Comparison of ENCODE assay signal across 1 cellular context in the genomic region with DNA sequence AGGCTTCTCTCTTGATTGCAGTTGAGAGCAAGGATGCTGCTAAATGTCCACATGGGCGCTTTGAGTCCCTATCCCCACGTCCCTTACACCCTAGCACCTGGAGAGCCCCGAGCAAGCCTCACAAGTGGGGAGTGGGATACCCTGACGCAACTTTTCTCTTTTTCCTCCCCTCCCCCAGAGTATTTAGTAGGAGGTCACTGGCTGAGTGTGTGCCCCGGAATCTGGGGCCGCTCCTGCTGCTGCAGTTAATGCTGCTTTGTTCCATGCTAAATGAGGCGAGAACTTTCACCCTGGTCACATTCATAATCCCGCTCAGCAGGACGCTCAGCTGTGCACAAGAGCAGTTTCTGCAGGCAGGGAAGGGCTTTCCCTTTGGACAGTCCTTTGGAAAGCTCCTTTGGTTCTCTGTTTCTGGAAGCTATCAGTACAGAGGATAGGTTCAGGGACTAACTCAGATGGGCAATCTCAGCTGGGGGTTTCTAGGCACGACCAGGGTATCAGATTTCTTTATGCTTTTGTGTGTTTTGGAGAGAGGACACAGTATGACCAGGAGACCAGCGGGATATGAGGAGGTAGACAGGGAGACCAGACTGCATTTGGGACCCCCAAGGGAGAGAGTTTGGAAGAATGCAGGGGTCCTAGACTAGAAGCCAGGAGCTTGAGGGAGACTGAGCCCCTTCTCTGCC.
A peak's percentile ranks its signal among the peaks of the same experiment; 100 is the strongest.
TF ChIP-seq lines count a peak whose summit lies in the region.

No MANE protein-coding gene starts in this region.

TF ChIP-seq in HepG2, 621 proteins besides CTCF, POLR2A, EP300 and RAD21 (continued from another document and continues in another):
- TF ChIP-seq, protein P1, sequence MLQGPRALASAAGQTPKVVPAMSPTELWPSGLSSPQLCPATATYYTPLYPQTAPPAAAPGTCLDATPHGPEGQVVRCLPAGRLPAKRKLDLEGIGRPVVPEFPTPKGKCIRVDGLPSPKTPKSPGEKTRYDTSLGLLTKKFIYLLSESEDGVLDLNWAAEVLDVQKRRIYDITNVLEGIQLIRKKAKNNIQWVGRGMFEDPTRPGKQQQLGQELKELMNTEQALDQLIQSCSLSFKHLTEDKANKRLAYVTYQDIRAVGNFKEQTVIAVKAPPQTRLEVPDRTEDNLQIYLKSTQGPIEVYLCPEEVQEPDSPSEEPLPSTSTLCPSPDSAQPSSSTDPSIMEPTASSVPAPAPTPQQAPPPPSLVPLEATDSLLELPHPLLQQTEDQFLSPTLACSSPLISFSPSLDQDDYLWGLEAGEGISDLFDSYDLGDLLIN (CRISPR knock-in tag; IDR thresholded peaks at IDR 0.05; ENCODE audit: borderline replicate concordance) = no peak
- TF ChIP-seq HIVEP1 (CRISPR knock-in tag; IDR thresholded peaks at IDR 0.05) (0 out of 2 replicates have a peak, but pooled peaks have one; percentile 18), SAP130 (CRISPR knock-in tag; IDR thresholded peaks at IDR 0.05; ENCODE audit: low read depth) (peak; percentile 38; the same call in 1 of the 2 replicates), SIX1 (CRISPR knock-in tag; IDR thresholded peaks at IDR 0.05; ENCODE audit: borderline replicate concordance) (peak; percentile 72; the same call in 1 of the 2 replicates), CREM (IDR thresholded peaks at IDR 0.05) (no peak), CREM (CRISPR knock-in tag; IDR thresholded peaks at IDR 0.05) (no peak), GATAD2A (CRISPR knock-in tag; IDR thresholded peaks at IDR 0.05) (peak; percentile 5; the same call in 1 of the 2 replicates), ZNF746 (CRISPR knock-in tag; IDR thresholded peaks at IDR 0.05) (0 out of 2 replicates have a peak, but pooled peaks have one; percentile 14), CEBPG (CRISPR knock-in tag; IDR thresholded peaks at IDR 0.05) (peak; percentile 30; the same call in 1 of the 2 replicates), SOX13 (IDR thresholded peaks at IDR 0.05) (no peak), SOX13 (CRISPR knock-in tag; conservative IDR thresholded peaks at IDR 0.05 in 1 of 2, IDR thresholded peaks at IDR 0.05 in 1 of 2) (peak in 1 of 2 experiments; percentile 59; a peak in 2 of 4 replicates), ZBTB7A (CRISPR knock-in tag; IDR thresholded peaks at IDR 0.05) (peak; percentile 73; the same call in 1 of the 2 replicates), ARHGAP35 (CRISPR knock-in tag; IDR thresholded peaks at IDR 0.05; ENCODE audit: borderline replicate concordance) (no peak), POLR2G (IDR thresholded peaks at IDR 0.05; ENCODE audit: low read depth, low read length) (peak; percentile 41; the same call in 1 of the 2 replicates), SIX4 (CRISPR knock-in tag; IDR thresholded peaks at IDR 0.05) (0 out of 2 replicates have a peak, but pooled peaks have one; percentile 15), TBX2 (CRISPR knock-in tag; IDR thresholded peaks at IDR 0.05; ENCODE audit: borderline replicate concordance) (peak; percentile 34; the same call in 1 of the 2 replicates), ZNF772 (CRISPR knock-in tag; IDR thresholded peaks at IDR 0.05) (0 out of 2 replicates have a peak, but pooled peaks have one; percentile 23), BRD4 (CRISPR knock-in tag; IDR thresholded peaks at IDR 0.05) (peak; percentile 75; the same call in 1 of the 2 replicates), ZNF232 (CRISPR knock-in tag; IDR thresholded peaks at IDR 0.05; ENCODE audit: borderline replicate concordance) (no peak), ZNF292 (CRISPR knock-in tag; IDR thresholded peaks at IDR 0.05; ENCODE audit: borderline replicate concordance, low read depth) (peak; percentile 53; the same call in 1 of the 2 replicates), TEAD3 (CRISPR knock-in tag; optimal IDR thresholded peaks at IDR 0.05; ENCODE audit: borderline replicate concordance) (no peak), ZC3H4 (CRISPR knock-in tag; IDR thresholded peaks at IDR 0.05; ENCODE audit: borderline replicate concordance) (peak; percentile 55; the same call in 1 of the 2 replicates), NR3C1 (CRISPR knock-in tag; IDR thresholded peaks at IDR 0.05) (no peak), HDAC2 (CRISPR knock-in tag; IDR thresholded peaks at IDR 0.05) (0 out of 2 replicates have a peak, but pooled peaks have one; percentile 8), CCDC6 (CRISPR knock-in tag; IDR thresholded peaks at IDR 0.05) (no peak), ZSCAN25 (CRISPR knock-in tag; IDR thresholded peaks at IDR 0.05) (peak; percentile 36; the same call in 1 of the 2 replicates), YEATS4 (CRISPR knock-in tag; IDR thresholded peaks at IDR 0.05; ENCODE audit: borderline replicate concordance) (peak; percentile 48; the same call in 1 of the 2 replicates), HNF4A (CRISPR knock-in tag; IDR thresholded peaks at IDR 0.05) (peak; percentile 58), PHF5A (CRISPR knock-in tag; IDR thresholded peaks at IDR 0.05; ENCODE audit: low read depth, unreplicated experiment) (peak; percentile 5), ZFP36 (IDR thresholded peaks at IDR 0.05; ENCODE audit: borderline replicate concordance, low read depth, low read length, partially characterized antibody) (no peak), ZNF556 (CRISPR knock-in tag; IDR thresholded peaks at IDR 0.05; ENCODE audit: borderline replicate concordance) (0 out of 2 replicates have a peak, but pooled peaks have one; percentile 62), SOX5 (CRISPR knock-in tag; IDR thresholded peaks at IDR 0.05; ENCODE audit: borderline replicate concordance) (peak; percentile 19; the same call in 1 of the 2 replicates)
- TF ChIP-seq, protein P2, sequence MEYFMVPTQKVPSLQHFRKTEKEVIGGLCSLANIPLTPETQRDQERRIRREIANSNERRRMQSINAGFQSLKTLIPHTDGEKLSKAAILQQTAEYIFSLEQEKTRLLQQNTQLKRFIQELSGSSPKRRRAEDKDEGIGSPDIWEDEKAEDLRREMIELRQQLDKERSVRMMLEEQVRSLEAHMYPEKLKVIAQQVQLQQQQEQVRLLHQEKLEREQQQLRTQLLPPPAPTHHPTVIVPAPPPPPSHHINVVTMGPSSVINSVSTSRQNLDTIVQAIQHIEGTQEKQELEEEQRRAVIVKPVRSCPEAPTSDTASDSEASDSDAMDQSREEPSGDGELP (IDR thresholded peaks at IDR 0.05; ENCODE audit: borderline replicate concordance, low read depth) = peak; percentile 88
- TF ChIP-seq, protein P3, sequence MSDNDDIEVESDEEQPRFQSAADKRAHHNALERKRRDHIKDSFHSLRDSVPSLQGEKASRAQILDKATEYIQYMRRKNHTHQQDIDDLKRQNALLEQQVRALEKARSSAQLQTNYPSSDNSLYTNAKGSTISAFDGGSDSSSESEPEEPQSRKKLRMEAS (IDR thresholded peaks at IDR 0.05) = 0 out of 2 replicates have a peak, but pooled peaks have one; percentile 17
- TF ChIP-seq, protein P4, sequence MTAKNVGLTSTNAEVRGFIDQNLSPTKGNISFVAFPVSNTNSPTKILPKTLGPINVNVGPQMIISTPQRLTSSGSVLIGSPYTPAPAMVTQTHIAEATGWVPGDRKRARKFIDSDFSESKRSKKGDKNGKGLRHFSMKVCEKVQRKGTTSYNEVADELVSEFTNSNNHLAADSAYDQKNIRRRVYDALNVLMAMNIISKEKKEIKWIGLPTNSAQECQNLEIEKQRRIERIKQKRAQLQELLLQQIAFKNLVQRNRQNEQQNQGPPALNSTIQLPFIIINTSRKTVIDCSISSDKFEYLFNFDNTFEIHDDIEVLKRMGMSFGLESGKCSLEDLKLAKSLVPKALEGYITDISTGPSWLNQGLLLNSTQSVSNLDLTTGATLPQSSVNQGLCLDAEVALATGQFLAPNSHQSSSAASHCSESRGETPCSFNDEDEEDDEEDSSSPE (CRISPR knock-in tag; IDR thresholded peaks at IDR 0.05) = peak; percentile 23; the same call in 1 of the 2 replicates
- TF ChIP-seq, protein P5, sequence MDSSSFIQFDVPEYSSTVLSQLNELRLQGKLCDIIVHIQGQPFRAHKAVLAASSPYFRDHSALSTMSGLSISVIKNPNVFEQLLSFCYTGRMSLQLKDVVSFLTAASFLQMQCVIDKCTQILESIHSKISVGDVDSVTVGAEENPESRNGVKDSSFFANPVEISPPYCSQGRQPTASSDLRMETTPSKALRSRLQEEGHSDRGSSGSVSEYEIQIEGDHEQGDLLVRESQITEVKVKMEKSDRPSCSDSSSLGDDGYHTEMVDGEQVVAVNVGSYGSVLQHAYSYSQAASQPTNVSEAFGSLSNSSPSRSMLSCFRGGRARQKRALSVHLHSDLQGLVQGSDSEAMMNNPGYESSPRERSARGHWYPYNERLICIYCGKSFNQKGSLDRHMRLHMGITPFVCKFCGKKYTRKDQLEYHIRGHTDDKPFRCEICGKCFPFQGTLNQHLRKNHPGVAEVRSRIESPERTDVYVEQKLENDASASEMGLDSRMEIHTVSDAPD (CRISPR knock-in tag; IDR thresholded peaks at IDR 0.05) = 0 out of 2 replicates have a peak, but pooled peaks have one; percentile 12
- TF ChIP-seq, protein P6, sequence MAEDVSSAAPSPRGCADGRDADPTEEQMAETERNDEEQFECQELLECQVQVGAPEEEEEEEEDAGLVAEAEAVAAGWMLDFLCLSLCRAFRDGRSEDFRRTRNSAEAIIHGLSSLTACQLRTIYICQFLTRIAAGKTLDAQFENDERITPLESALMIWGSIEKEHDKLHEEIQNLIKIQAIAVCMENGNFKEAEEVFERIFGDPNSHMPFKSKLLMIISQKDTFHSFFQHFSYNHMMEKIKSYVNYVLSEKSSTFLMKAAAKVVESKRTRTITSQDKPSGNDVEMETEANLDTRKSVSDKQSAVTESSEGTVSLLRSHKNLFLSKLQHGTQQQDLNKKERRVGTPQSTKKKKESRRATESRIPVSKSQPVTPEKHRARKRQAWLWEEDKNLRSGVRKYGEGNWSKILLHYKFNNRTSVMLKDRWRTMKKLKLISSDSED (CRISPR knock-in tag; IDR thresholded peaks at IDR 0.05) = 0 out of 2 replicates have a peak, but pooled peaks have one; percentile 52
- TF ChIP-seq, protein P7, sequence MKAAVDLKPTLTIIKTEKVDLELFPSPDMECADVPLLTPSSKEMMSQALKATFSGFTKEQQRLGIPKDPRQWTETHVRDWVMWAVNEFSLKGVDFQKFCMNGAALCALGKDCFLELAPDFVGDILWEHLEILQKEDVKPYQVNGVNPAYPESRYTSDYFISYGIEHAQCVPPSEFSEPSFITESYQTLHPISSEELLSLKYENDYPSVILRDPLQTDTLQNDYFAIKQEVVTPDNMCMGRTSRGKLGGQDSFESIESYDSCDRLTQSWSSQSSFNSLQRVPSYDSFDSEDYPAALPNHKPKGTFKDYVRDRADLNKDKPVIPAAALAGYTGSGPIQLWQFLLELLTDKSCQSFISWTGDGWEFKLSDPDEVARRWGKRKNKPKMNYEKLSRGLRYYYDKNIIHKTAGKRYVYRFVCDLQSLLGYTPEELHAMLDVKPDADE (CRISPR knock-in tag; IDR thresholded peaks at IDR 0.05) = no peak
- TF ChIP-seq, protein P8, sequence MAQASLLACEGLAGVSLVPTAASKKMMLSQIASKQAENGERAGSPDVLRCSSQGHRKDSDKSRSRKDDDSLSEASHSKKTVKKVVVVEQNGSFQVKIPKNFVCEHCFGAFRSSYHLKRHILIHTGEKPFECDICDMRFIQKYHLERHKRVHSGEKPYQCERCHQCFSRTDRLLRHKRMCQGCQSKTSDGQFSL (CRISPR knock-in tag; IDR thresholded peaks at IDR 0.05) = peak; percentile 63; the same call in 1 of the 2 replicates
- TF ChIP-seq, protein P9, sequence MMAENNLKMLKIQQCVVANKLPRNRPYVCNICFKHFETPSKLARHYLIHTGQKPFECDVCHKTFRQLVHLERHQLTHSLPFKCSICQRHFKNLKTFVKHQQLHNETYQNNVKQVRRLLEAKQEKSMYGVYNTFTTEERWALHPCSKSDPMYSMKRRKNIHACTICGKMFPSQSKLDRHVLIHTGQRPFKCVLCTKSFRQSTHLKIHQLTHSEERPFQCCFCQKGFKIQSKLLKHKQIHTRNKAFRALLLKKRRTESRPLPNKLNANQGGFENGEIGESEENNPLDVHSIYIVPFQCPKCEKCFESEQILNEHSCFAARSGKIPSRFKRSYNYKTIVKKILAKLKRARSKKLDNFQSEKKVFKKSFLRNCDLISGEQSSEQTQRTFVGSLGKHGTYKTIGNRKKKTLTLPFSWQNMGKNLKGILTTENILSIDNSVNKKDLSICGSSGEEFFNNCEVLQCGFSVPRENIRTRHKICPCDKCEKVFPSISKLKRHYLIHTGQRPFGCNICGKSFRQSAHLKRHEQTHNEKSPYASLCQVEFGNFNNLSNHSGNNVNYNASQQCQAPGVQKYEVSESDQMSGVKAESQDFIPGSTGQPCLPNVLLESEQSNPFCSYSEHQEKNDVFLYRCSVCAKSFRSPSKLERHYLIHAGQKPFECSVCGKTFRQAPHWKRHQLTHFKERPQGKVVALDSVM (CRISPR knock-in tag; IDR thresholded peaks at IDR 0.05) = 0 out of 2 replicates have a peak, but pooled peaks have one; percentile 18
- TF ChIP-seq, protein P10, sequence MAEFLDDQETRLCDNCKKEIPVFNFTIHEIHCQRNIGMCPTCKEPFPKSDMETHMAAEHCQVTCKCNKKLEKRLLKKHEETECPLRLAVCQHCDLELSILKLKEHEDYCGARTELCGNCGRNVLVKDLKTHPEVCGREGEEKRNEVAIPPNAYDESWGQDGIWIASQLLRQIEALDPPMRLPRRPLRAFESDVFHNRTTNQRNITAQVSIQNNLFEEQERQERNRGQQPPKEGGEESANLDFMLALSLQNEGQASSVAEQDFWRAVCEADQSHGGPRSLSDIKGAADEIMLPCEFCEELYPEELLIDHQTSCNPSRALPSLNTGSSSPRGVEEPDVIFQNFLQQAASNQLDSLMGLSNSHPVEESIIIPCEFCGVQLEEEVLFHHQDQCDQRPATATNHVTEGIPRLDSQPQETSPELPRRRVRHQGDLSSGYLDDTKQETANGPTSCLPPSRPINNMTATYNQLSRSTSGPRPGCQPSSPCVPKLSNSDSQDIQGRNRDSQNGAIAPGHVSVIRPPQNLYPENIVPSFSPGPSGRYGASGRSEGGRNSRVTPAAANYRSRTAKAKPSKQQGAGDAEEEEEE (CRISPR knock-in tag; IDR thresholded peaks at IDR 0.05; ENCODE audit: borderline replicate concordance) = no peak
- TF ChIP-seq, protein P11, sequence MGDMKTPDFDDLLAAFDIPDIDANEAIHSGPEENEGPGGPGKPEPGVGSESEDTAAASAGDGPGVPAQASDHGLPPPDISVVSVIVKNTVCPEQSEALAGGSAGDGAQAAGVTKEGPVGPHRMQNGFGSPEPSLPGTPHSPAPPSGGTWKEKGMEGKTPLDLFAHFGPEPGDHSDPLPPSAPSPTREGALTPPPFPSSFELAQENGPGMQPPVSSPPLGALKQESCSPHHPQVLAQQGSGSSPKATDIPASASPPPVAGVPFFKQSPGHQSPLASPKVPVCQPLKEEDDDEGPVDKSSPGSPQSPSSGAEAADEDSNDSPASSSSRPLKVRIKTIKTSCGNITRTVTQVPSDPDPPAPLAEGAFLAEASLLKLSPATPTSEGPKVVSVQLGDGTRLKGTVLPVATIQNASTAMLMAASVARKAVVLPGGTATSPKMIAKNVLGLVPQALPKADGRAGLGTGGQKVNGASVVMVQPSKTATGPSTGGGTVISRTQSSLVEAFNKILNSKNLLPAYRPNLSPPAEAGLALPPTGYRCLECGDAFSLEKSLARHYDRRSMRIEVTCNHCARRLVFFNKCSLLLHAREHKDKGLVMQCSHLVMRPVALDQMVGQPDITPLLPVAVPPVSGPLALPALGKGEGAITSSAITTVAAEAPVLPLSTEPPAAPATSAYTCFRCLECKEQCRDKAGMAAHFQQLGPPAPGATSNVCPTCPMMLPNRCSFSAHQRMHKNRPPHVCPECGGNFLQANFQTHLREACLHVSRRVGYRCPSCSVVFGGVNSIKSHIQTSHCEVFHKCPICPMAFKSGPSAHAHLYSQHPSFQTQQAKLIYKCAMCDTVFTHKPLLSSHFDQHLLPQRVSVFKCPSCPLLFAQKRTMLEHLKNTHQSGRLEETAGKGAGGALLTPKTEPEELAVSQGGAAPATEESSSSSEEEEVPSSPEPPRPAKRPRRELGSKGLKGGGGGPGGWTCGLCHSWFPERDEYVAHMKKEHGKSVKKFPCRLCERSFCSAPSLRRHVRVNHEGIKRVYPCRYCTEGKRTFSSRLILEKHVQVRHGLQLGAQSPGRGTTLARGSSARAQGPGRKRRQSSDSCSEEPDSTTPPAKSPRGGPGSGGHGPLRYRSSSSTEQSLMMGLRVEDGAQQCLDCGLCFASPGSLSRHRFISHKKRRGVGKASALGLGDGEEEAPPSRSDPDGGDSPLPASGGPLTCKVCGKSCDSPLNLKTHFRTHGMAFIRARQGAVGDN (CRISPR knock-in tag; IDR thresholded peaks at IDR 0.05) = peak; percentile 37; the same call in 1 of the 2 replicates
